In genomic region chr11:120105576-120105975, GRCh38 we compare ENCODE assay signal across 15 cellular contexts. TPM values are rescaled to one million over a fixed set of nuclear protein-coding genes. Genes with fewer than 3 reads are reported as not detected.
DNase-seq lines count a peak whose midpoint lies in the region; ATAC-seq and TF ChIP-seq lines count a peak whose summit lies in the region.
"Had no signal": no experiment of that assay in that cellular context is flagged by ENCODE, and none has a peak within 500 bp of the region (broad histone marks: within the 10 kb centered on the region; RNA-seq: fewer than 3 reads in every experiment).

No MANE protein-coding gene starts in this region.

- DNase-seq in NCI-H524 (lab: John Stamatoyannopoulos, UW) (peak; percentile 81 to 94), SK-N-DZ (ENCODE audit: low spot score) (peak; percentile 50), left kidney (ENCODE audit: low read depth, low spot score) (peak; percentile 54), RWPE1 (ENCODE audit: low spot score) (no peak)
- DNase-seq in activated naive CD4-positive, alpha-beta T cell treated with Interleukin-2 at 50 U/mL for 16 hours: no peak
- DNase-seq: CD8-positive, alpha-beta T cell; COR-L47; GF-D8; GM23248; H7; IMR-90 had no signal

- ATAC-seq in GM21717 (IDR thresholded peaks at IDR 0.05; ENCODE audit: unreplicated experiment) (no peak), GM18867 (IDR thresholded peaks at IDR 0.05; ENCODE audit: unreplicated experiment) (no peak)
- ATAC-seq: A549; CD8-positive, alpha-beta T cell had no signal

- no peak for TF ChIP-seq CTCF in RWPE1 (conservative IDR thresholded peaks at IDR 0.05; ENCODE audit: low read depth)

- CTCF ChIA-PET in RWPE1 (lab: Yijun Ruan, JAX): interaction anchor here (0.8 kb wide), 1 partner anchor 65 kb away, joined by 3 read pairs; no protein-coding TSS in a partner anchor

- POLR2A ChIA-PET in RWPE1 (lab: Yijun Ruan, JAX; ENCODE audit: low non-redundant PET): no interaction called here

- no peak overlapping the region for H3K27ac ChIP-seq in RWPE1
- H3K27ac ChIP-seq: A549, GM23248 had no signal

RNA-seq across cellular contexts. Expression of gene TRIM29, which starts 32.3 kb away (rescaled TPM):
- 0.13 and 0.23 TPM in 2 replicates for polyA plus RNA-seq in SK-N-DZ (2014; cell fraction: cytosol; rRNA removed)
- polyA plus RNA-seq in SK-N-DZ (2014; cell fraction: nucleus; rRNA removed): 0.14 and 1.7 TPM in 2 replicates
- polyA plus RNA-seq: CD14-positive monocyte, IMR-90 had no signal

Comparison
In these comparisons a context has a peak if more than half of its experiments do, and no peak if none do; other contexts are left out.
1. DNase-seq: peak in NCI-H524 (2 of 2), SK-N-DZ (single experiment) and left kidney (single experiment); none in activated naive CD4-positive, alpha-beta T cell treated with Interleukin-2 at 50 U/mL for 16 hours (single experiment) and RWPE1 (single experiment).